2 cellular contexts compared by ENCODE assay signal in genomic region chr12:31736472-31736871, GRCh38.
TF ChIP-seq lines count a peak whose summit lies in the region.

No MANE protein-coding gene starts in this region.

TF ChIP-seq in HCT116, 20 proteins besides CTCF, POLR2A, EP300 and RAD21:
- no peak for TF ChIP-seq YY1 (IDR thresholded peaks at IDR 0.05; ENCODE audit: extremely low read depth, insufficient replicate concordance, low read depth, low read length)
- TF ChIP-seq, protein P1, sequence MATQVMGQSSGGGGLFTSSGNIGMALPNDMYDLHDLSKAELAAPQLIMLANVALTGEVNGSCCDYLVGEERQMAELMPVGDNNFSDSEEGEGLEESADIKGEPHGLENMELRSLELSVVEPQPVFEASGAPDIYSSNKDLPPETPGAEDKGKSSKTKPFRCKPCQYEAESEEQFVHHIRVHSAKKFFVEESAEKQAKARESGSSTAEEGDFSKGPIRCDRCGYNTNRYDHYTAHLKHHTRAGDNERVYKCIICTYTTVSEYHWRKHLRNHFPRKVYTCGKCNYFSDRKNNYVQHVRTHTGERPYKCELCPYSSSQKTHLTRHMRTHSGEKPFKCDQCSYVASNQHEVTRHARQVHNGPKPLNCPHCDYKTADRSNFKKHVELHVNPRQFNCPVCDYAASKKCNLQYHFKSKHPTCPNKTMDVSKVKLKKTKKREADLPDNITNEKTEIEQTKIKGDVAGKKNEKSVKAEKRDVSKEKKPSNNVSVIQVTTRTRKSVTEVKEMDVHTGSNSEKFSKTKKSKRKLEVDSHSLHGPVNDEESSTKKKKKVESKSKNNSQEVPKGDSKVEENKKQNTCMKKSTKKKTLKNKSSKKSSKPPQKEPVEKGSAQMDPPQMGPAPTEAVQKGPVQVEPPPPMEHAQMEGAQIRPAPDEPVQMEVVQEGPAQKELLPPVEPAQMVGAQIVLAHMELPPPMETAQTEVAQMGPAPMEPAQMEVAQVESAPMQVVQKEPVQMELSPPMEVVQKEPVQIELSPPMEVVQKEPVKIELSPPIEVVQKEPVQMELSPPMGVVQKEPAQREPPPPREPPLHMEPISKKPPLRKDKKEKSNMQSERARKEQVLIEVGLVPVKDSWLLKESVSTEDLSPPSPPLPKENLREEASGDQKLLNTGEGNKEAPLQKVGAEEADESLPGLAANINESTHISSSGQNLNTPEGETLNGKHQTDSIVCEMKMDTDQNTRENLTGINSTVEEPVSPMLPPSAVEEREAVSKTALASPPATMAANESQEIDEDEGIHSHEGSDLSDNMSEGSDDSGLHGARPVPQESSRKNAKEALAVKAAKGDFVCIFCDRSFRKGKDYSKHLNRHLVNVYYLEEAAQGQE (IDR thresholded peaks at IDR 0.05; ENCODE audit: low read depth): no peak
- no peak for TF ChIP-seq SIN3A (IDR thresholded peaks at IDR 0.05; ENCODE audit: low read depth)
- TF ChIP-seq EZH2phosphoT487 (IDR thresholded peaks at IDR 0.05; ENCODE audit: borderline replicate concordance): no peak
- no peak for TF ChIP-seq ZNF274 (IDR thresholded peaks at IDR 0.05; ENCODE audit: low read depth, low read length)

TF ChIP-seq in K562, 482 proteins besides CTCF, POLR2A, EP300 and RAD21 (continued from another document and continues in another):
- TF ChIP-seq CREM (IDR thresholded peaks at IDR 0.05; ENCODE audit: low read depth): peak; percentile 41; the same call in 1 of the 2 replicates
- 0 out of 2 replicates have a peak, but pooled peaks have one; percentile 25 for TF ChIP-seq SMARCE1 (IDR thresholded peaks at IDR 0.05)
- TF ChIP-seq, protein P2, sequence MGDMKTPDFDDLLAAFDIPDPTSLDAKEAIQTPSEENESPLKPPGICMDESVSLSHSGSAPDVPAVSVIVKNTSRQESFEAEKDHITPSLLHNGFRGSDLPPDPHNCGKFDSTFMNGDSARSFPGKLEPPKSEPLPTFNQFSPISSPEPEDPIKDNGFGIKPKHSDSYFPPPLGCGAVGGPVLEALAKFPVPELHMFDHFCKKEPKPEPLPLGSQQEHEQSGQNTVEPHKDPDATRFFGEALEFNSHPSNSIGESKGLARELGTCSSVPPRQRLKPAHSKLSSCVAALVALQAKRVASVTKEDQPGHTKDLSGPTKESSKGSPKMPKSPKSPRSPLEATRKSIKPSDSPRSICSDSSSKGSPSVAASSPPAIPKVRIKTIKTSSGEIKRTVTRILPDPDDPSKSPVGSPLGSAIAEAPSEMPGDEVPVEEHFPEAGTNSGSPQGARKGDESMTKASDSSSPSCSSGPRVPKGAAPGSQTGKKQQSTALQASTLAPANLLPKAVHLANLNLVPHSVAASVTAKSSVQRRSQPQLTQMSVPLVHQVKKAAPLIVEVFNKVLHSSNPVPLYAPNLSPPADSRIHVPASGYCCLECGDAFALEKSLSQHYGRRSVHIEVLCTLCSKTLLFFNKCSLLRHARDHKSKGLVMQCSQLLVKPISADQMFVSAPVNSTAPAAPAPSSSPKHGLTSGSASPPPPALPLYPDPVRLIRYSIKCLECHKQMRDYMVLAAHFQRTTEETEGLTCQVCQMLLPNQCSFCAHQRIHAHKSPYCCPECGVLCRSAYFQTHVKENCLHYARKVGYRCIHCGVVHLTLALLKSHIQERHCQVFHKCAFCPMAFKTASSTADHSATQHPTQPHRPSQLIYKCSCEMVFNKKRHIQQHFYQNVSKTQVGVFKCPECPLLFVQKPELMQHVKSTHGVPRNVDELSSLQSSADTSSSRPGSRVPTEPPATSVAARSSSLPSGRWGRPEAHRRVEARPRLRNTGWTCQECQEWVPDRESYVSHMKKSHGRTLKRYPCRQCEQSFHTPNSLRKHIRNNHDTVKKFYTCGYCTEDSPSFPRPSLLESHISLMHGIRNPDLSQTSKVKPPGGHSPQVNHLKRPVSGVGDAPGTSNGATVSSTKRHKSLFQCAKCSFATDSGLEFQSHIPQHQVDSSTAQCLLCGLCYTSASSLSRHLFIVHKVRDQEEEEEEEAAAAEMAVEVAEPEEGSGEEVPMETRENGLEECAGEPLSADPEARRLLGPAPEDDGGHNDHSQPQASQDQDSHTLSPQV (IDR thresholded peaks at IDR 0.05): peak; percentile 44; the same call in 1 of the 2 replicates
- TF ChIP-seq DPF2 (IDR thresholded peaks at IDR 0.05): 0 out of 2 replicates have a peak, but pooled peaks have one; percentile 41
- 0 out of 6 replicates have a peak, but pooled peaks of 1 of the 3 experiments have one; percentile 17 for TF ChIP-seq ZBTB11 (CRISPR knock-in tag; IDR thresholded peaks at IDR 0.05)
- TF ChIP-seq ATF7 (IDR thresholded peaks at IDR 0.05): peak; percentile 47; the same call in 1 of the 2 replicates
- TF ChIP-seq RFX1 (IDR thresholded peaks at IDR 0.05): peak; percentile 96
- TF ChIP-seq LEF1 (IDR thresholded peaks at IDR 0.05): 0 out of 2 replicates have a peak, but pooled peaks have one; percentile 35
- TF ChIP-seq ARID1B (IDR thresholded peaks at IDR 0.05): peak; percentile 41; the same call in 1 of the 2 replicates
- TF ChIP-seq BMI1 (IDR thresholded peaks at IDR 0.05; ENCODE audit: low read length): peak; percentile 86
- TF ChIP-seq MXI1 (IDR thresholded peaks at IDR 0.05; ENCODE audit: low read depth, low read length): peak; percentile 89
- TF ChIP-seq PKNOX1 (IDR thresholded peaks at IDR 0.05): peak; percentile 97
- TF ChIP-seq ZEB2 (IDR thresholded peaks at IDR 0.05): 0 out of 2 replicates have a peak, but pooled peaks have one; percentile 16
- TF ChIP-seq ARNT (IDR thresholded peaks at IDR 0.05): peak in 1 of 2 experiments; percentile 21; a peak in 1 of 4 replicates
- TF ChIP-seq JUND (IDR thresholded peaks at IDR 0.05; ENCODE audit: borderline replicate concordance, low read depth, low read length): 0 out of 2 replicates have a peak, but pooled peaks have one; percentile 19
- TF ChIP-seq JUND (tag; IDR thresholded peaks at IDR 0.05; ENCODE audit: borderline replicate concordance, low read depth, low read length): no peak; the same call in 2 of the 3 replicates
- no peak for TF ChIP-seq MCM2 (IDR thresholded peaks at IDR 0.05; ENCODE audit: low read depth)
- peak; percentile 99 for TF ChIP-seq FOXJ2 (tag; IDR thresholded peaks at IDR 0.05)
- peak in 1 of 3 experiments; percentile 50 for TF ChIP-seq YY1 (IDR thresholded peaks at IDR 0.05; ENCODE audit: borderline replicate concordance in 1 of 3, control insufficient read depth in 1 of 3, extremely low read depth in 1 of 3, insufficient read depth in 3 of 3, insufficient read length in 1 of 3, insufficient replicate concordance in 2 of 3, low read depth in 1 of 3, low read length in 2 of 3)
- TF ChIP-seq ATF3 (IDR thresholded peaks at IDR 0.05): peak; percentile 53; the same call in 1 of the 2 replicates
- no peak for TF ChIP-seq ATF3 (CRISPR knock-in tag; conservative IDR thresholded peaks at IDR 0.05)
- TF ChIP-seq ZBTB40 (IDR thresholded peaks at IDR 0.05): no peak
- TF ChIP-seq ZBTB40 (CRISPR knock-in tag; IDR thresholded peaks at IDR 0.05): no peak
- no peak for TF ChIP-seq NFE2L1 (tag; IDR thresholded peaks at IDR 0.05; ENCODE audit: borderline replicate concordance, low read depth)
- TF ChIP-seq ZNF384 (IDR thresholded peaks at IDR 0.05; ENCODE audit: low read depth, low read length): peak; percentile 95
- TF ChIP-seq PHF21A (IDR thresholded peaks at IDR 0.05; ENCODE audit: borderline replicate concordance, low read depth): no peak
- TF ChIP-seq PPARD (CRISPR knock-in tag; IDR thresholded peaks at IDR 0.05): no peak
- TF ChIP-seq HOMEZ (CRISPR knock-in tag; IDR thresholded peaks at IDR 0.05): no peak
